21 cellular contexts compared by ENCODE assay signal in the genomic region with DNA sequence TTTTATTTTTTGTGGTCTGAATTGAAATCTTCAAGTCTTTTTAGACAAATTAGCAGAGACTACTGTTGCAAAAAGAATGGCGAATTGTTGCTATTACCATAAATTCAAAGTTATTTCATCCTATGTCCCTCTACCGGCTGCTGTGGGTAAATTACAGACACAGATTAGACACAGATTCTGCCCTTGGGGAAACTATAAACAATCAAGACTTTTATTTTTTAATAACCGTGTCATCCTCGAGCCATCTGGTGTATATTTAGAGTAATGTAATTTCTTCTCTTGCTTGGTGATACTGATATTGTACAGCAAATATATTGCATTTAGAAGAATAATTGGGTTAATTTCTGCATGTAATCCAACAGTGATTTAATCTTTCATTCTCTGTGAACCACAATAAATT.
DNase-seq lines count a peak whose midpoint lies in the region; ATAC-seq and TF ChIP-seq lines count a peak whose summit lies in the region.
"Had no signal": no experiment of that assay in that cellular context is flagged by ENCODE, and none has a peak within 500 bp of the region (broad histone marks: within the 10 kb centered on the region; RNA-seq: fewer than 3 reads in every experiment).

No MANE protein-coding gene starts in this region.

- no peaks in the 10 kb centered on the region for H3F3A ChIP-seq in OCI-LY1 (ENCODE audit: insufficient read depth, low read length)

- H3K9ac ChIP-seq in OCI-LY1 (ENCODE audit: low read length): no peak overlapping the region

- H3K4me3 Mint-ChIP-seq in nephron: no peak overlapping the region
- H3K4me3 Mint-ChIP-seq in activated T-cell treated with anti-CD3 and anti-CD28 coated beads, Interleukin-2, amount 50 U/mL, for 4 hours: no peak overlapping the region

- H4K20me1 ChIP-seq in OCI-LY1 (ENCODE audit: insufficient read depth, low read length): no peaks in the 10 kb centered on the region

- H3K4me1 ChIP-seq in OCI-LY1 (ENCODE audit: insufficient read depth, low read length, severe bottlenecking): no peaks in the 10 kb centered on the region
- H3K4me1 ChIP-seq: breast epithelium had no signal

- no peak overlapping the region for H3K27ac ChIP-seq in OCI-LY1 (ENCODE audit: low read depth, low read length, poor library complexity, severe bottlenecking)
- H3K27ac ChIP-seq: breast epithelium, dorsolateral prefrontal cortex had no signal

- H3K27ac Mint-ChIP-seq in nephron: peak overlapping the region in 1 of 3 experiments; percentile 67
- H3K27ac Mint-ChIP-seq: activated naive CD4-positive, alpha-beta T cell treated with anti-CD3 and anti-CD28 coated beads, Interleukin-2, amount 50 U/mL, for 72 hours had no signal

- no peaks in the 10 kb centered on the region for H3K79me2 ChIP-seq in OCI-LY1 (ENCODE audit: insufficient read depth, low read length)

- H3K4me1 Mint-ChIP-seq in nephron: no peaks in the 10 kb centered on the region
- H3K4me1 Mint-ChIP-seq in activated T-cell treated with anti-CD3 and anti-CD28 coated beads, Interleukin-2, amount 50 U/mL, for 4 hours (ENCODE audit: low read depth): no peaks in the 10 kb centered on the region

- no peak overlapping the region for H3K4me3 ChIP-seq in OCI-LY1 (ENCODE audit: low read depth, low read length, poor library complexity, severe bottlenecking)
- H3K4me3 ChIP-seq: breast epithelium, dorsolateral prefrontal cortex had no signal

- TF ChIP-seq CTCF in OCI-LY1 (IDR thresholded peaks at IDR 0.05; ENCODE audit: low read length) (peak; percentile 19; the same call in 1 of the 2 replicates), nephron (IDR thresholded peaks at IDR 0.05; ENCODE audit: unreplicated experiment in 3 of 3) (peak; percentile 24 to 28 (median 27))

- no peaks in the 10 kb centered on the region for H3K36me3 ChIP-seq in OCI-LY1 (ENCODE audit: insufficient read depth, low read length)
- H3K36me3 ChIP-seq: breast epithelium had no signal

- peaks cover 5% of the 10 kb centered on the region for H3K36me3 Mint-ChIP-seq in nephron (ENCODE audit: low read depth)
- H3K36me3 Mint-ChIP-seq in activated T-cell treated with anti-CD3 and anti-CD28 coated beads, Interleukin-2, amount 50 U/mL, for 4 hours (ENCODE audit: insufficient read depth): no peaks in the 10 kb centered on the region

- peaks cover 27% of the 10 kb centered on the region for H3K9me3 Mint-ChIP-seq in nephron
- peaks cover 4% of the 10 kb centered on the region for H3K9me3 Mint-ChIP-seq in activated T-cell treated with anti-CD3 and anti-CD28 coated beads, Interleukin-2, amount 50 U/mL, for 4 hours

- no peaks in the 10 kb centered on the region for H3K27me3 ChIP-seq in OCI-LY1 (ENCODE audit: insufficient read depth, low read length)
- H3K27me3 ChIP-seq: breast epithelium had no signal

- ATAC-seq in activated T-cell treated with anti-CD3 and anti-CD28 coated beads, Interleukin-2, amount 50 U/mL, for 4 hours: no peak
- ATAC-seq: activated naive CD4-positive, alpha-beta T cell treated with anti-CD3 and anti-CD28 coated beads, Interleukin-2, amount 50 U/mL, for 72 hours; esophagus mucosa; HepG2; left colon; stimulated activated naive CD8-positive, alpha-beta T cell treated with anti-CD3 and anti-CD28 coated beads, Interleukin-15, Interleukin-2, amounts not matched to agents 100 U/mL and 50 U/mL, for 24 hours had no signal

- peaks cover 24% of the 10 kb centered on the region for H3K27me3 Mint-ChIP-seq in nephron (ENCODE audit: low read depth)
- peaks cover 1% of the 10 kb centered on the region for H3K27me3 Mint-ChIP-seq in activated T-cell treated with anti-CD3 and anti-CD28 coated beads, Interleukin-2, amount 50 U/mL, for 4 hours (ENCODE audit: low read depth)

- no peak overlapping the region for H2AFZ ChIP-seq in OCI-LY1 (ENCODE audit: low read length)

- H3K9me2 ChIP-seq in OCI-LY1 (ENCODE audit: low read depth, low read length): no peaks in the 10 kb centered on the region

- DNase-seq in EH (ENCODE audit: low read depth): peak; percentile 42
- DNase-seq in epidermal melanocyte (ENCODE audit: insufficient read length, low spot score): peak; percentile 46
- DNase-seq in AML-193 (lab: John Stamatoyannopoulos, UW): no peak
- DNase-seq in NCI-H748 treated with DMSO at 0.1 percent for 48 hours (lab: John Stamatoyannopoulos, UW): no peak
- no peak for DNase-seq in activated T-cell treated with anti-CD3 and anti-CD28 coated beads, Interleukin-2, amount 50 U/mL, for 4 hours
- DNase-seq in C1 segment of cervical spinal cord (lab: John Stamatoyannopoulos, UW): no peak
- DNase-seq: activated CD4-positive, alpha-beta T cell treated with anti-CD3 and anti-CD28 coated beads, Interleukin-2, amount 50 U/mL, for 4 hours; activated T-cell treated with anti-CD3 and anti-CD28 coated beads, Interleukin-2, amount 50 U/mL, for 1 hour; dorsolateral prefrontal cortex; left colon; MM.1S; NCI-H187 treated with DMSO at 0.1 percent for 48 hours; stimulated activated CD4-positive, alpha-beta T cell treated with anti-CD3 and anti-CD28 coated beads, Interleukin-15, amount 100 ng/mL, for 24 hours; stimulated activated naive CD8-positive, alpha-beta T cell treated with anti-CD3 and anti-CD28 coated beads, Interleukin-15, Interleukin-2, amounts not matched to agents 100 U/mL and 50 U/mL, for 24 hours; trophoblast cell had no signal

- no peak overlapping the region for H3K4me2 ChIP-seq in OCI-LY1 (ENCODE audit: low read length)

- no peaks in the 10 kb centered on the region; the same call in none of the 2 replicates for H3K9me3 ChIP-seq in OCI-LY1 (ENCODE audit: low read length)

Comparison
In these comparisons a context has a peak if more than half of its experiments do, and no peak if none do; other contexts are left out.
1. DNase-seq: peak in EH (single experiment) and epidermal melanocyte (single experiment); none in AML-193 (0 of 2), NCI-H748 treated with DMSO at 0.1 percent for 48 hours (single experiment), activated T-cell treated with anti-CD3 and anti-CD28 coated beads, Interleukin-2, amount 50 U/mL, for 4 hours (single experiment) and C1 segment of cervical spinal cord (0 of 14).